In genomic region chr10:37976880-37977203, GRCh38 we compare ENCODE assay signal across 8 cellular contexts. TPM values are rescaled to one million over a fixed set of nuclear protein-coding genes. Genes with fewer than 3 reads are reported as not detected.
DNase-seq lines count a peak whose midpoint lies in the region; TF ChIP-seq lines count a peak whose summit lies in the region.

No MANE protein-coding gene starts in this region.

- H3K27ac ChIP-seq in KMS-11 (peak overlapping the region; percentile 11; the same call in 1 of the 2 replicates), neutrophil (peak overlapping the region; percentile 87)

- H3K36me3 ChIP-seq in Caco-2 (ENCODE audit: control insufficient read depth, insufficient read depth, low read length) (no peaks in the 10 kb centered on the region), KMS-11 (ENCODE audit: insufficient read depth) (no peaks in the 10 kb centered on the region), neutrophil (no peaks in the 10 kb centered on the region)

- intact Hi-C loops in Caco-2 (cut with micrococcal nuclease; ENCODE audit: unreplicated experiment) = loop anchor here (1.0 kb wide), 4 partner anchors 33 to 426 kb away; partner anchors contain the start of genes ZNF248, ZNF33A and ZNF37A
- intact Hi-C loops in dendritic cell treated with granulocyte-macrophage colony-stimulating factor and Interleukin-4, amounts not matched to agents 40 ng/mL and 50 ng/mL, for 4 days (cut with micrococcal nuclease) = loop anchor here (1.0 kb wide), 3 partner anchors 33 to 120 kb away; partner anchors contain the start of genes ZNF248, ZNF33A and ZNF37A

- no TSS peak for BruUV-seq in Caco-2 (replicated peaks; lab: Mats Ljungman, UMichigan)

- no peak overlapping the region for H3K9ac ChIP-seq in KMS-11

- CTCF ChIA-PET in Caco-2 (lab: Charles Lee) = interaction anchor here (0.6 to 1.8 kb wide), 13 partner anchors 16 to 1781 kb away, joined by 3 to 30 read pairs (median 4); partner anchors contain the start of gene ZNF33A

- H4K20me1 ChIP-seq in KMS-11 (ENCODE audit: insufficient read depth) = no peaks in the 10 kb centered on the region

- H3K27me3 ChIP-seq in Caco-2 (replicated peaks; ENCODE audit: control insufficient read depth, insufficient read depth, low read length) (no peaks in the 10 kb centered on the region), KMS-11 (ENCODE audit: insufficient read depth, low read depth) (no peaks in the 10 kb centered on the region), neutrophil (no peaks in the 10 kb centered on the region)

- H3K9me3 Mint-ChIP-seq in Caco-2 (ENCODE audit: unreplicated experiment) = no peaks in the 10 kb centered on the region
- no peaks in the 10 kb centered on the region for H3K9me3 Mint-ChIP-seq in dendritic cell treated with granulocyte-macrophage colony-stimulating factor and Interleukin-4, amounts not matched to agents 40 ng/mL and 50 ng/mL, for 4 days

- H3K4me3 Mint-ChIP-seq in Caco-2 (ENCODE audit: unreplicated experiment) = peak overlapping the region; percentile 81
- H3K4me3 Mint-ChIP-seq in dendritic cell treated with granulocyte-macrophage colony-stimulating factor and Interleukin-4, amounts not matched to agents 40 ng/mL and 50 ng/mL, for 4 days = peak overlapping the region; percentile 92

- H3K4me1 ChIP-seq in Caco-2 (no peaks in the 10 kb centered on the region), KMS-11 (ENCODE audit: low read depth, poor library complexity, severe bottlenecking) (peaks cover 14% of the 10 kb centered on the region), neutrophil (ENCODE audit: control insufficient read depth in 1 of 2, insufficient read depth in 1 of 2, low read depth in 1 of 2, low read length in 1 of 2) (peaks cover 17% of the 10 kb centered on the region in 2 experiments)

- H3K4me3 ChIP-seq in Caco-2 (ENCODE audit: low read depth, low read length) = peak overlapping the region; percentile 50
- no peak overlapping the region for H3K4me3 ChIP-seq in KMS-11 (IDR thresholded peaks at IDR 0.05; ENCODE audit: insufficient read depth, low read depth, low read length)
- peak overlapping the region; percentile 91 to 97 for H3K4me3 ChIP-seq in neutrophil (ENCODE audit: low read depth in 1 of 2, low read length in 1 of 2)

- POLR2A ChIA-PET in Caco-2 (lab: Charles Lee) = interaction anchor here (0.7 to 1.4 kb wide), 5 partner anchors 20 to 175 kb away, joined by 3 to 6 read pairs (median 4); partner anchors contain the start of gene ZNF33A

- peak overlapping the region; percentile 80 for H3K4me2 ChIP-seq in KMS-11

- peak overlapping the region; percentile 88 for H2AFZ ChIP-seq in KMS-11 (ENCODE audit: low read depth)

- H3K27ac Mint-ChIP-seq in Caco-2 (ENCODE audit: unreplicated experiment) = peak overlapping the region; percentile 94
- H3K27ac Mint-ChIP-seq in dendritic cell treated with granulocyte-macrophage colony-stimulating factor and Interleukin-4, amounts not matched to agents 40 ng/mL and 50 ng/mL, for 4 days = peak overlapping the region; percentile 97

- DNase-seq in Caco-2 (no peak), inferior parietal cortex (ENCODE audit: extremely low spot score) (no peak), NCI-H2171 treated with DMSO at 0.1 percent for 48 hours (lab: John Stamatoyannopoulos, UW) (no peak), EL (no peak), HK-2 (ENCODE audit: unreplicated experiment) (no peak)

- H3K9me3 ChIP-seq in Caco-2 (peaks cover 3% of the 10 kb centered on the region), neutrophil (no peaks in the 10 kb centered on the region)

- H3K79me2 ChIP-seq in KMS-11 (ENCODE audit: insufficient read depth, low read depth) = no peaks in the 10 kb centered on the region

- H3K36me3 Mint-ChIP-seq in Caco-2 (ENCODE audit: insufficient read depth, unreplicated experiment) = peaks cover 8% of the 10 kb centered on the region
- H3K36me3 Mint-ChIP-seq in dendritic cell treated with granulocyte-macrophage colony-stimulating factor and Interleukin-4, amounts not matched to agents 40 ng/mL and 50 ng/mL, for 4 days (ENCODE audit: low read depth) = peaks cover 9% of the 10 kb centered on the region

- TF ChIP-seq CTCF in Caco-2 (IDR thresholded peaks at IDR 0.05; ENCODE audit: insufficient read depth in 1 of 2, low read depth in 1 of 2, low read length in 1 of 2, severe bottlenecking in 1 of 2, unreplicated experiment in 1 of 2) = no peak
- peak; percentile 35; the same call in 1 of the 2 replicates for TF ChIP-seq CTCF in KMS-11 (conservative IDR thresholded peaks at IDR 0.05; ENCODE audit: low read depth, low read length)
- TF ChIP-seq CTCF in neutrophil (IDR thresholded peaks at IDR 0.05) = no peak

- H3K4me1 Mint-ChIP-seq in Caco-2 (ENCODE audit: low read depth, unreplicated experiment) = peaks cover 7% of the 10 kb centered on the region
- peaks cover 23% of the 10 kb centered on the region for H3K4me1 Mint-ChIP-seq in dendritic cell treated with granulocyte-macrophage colony-stimulating factor and Interleukin-4, amounts not matched to agents 40 ng/mL and 50 ng/mL, for 4 days (ENCODE audit: low read depth)

- no peaks in the 10 kb centered on the region for H3K27me3 Mint-ChIP-seq in Caco-2 (ENCODE audit: insufficient read depth, unreplicated experiment)
- no peaks in the 10 kb centered on the region for H3K27me3 Mint-ChIP-seq in dendritic cell treated with granulocyte-macrophage colony-stimulating factor and Interleukin-4, amounts not matched to agents 40 ng/mL and 50 ng/mL, for 4 days

RNA-seq across cellular contexts. Expression of gene ZNF25, which starts 0.4 kb away (rescaled TPM):
- total RNA-seq in Caco-2 (2022) = 1.5 and 1.7 TPM in 2 replicates

RNA-seq across cellular contexts. Expression of gene ZNF33A, which starts 33.6 kb away (rescaled TPM):
- 33.9 and 36.3 TPM in 2 replicates for total RNA-seq in Caco-2 (2022)
